Comparison of ENCODE assay signal across 10 cellular contexts in genomic region chr3:114756506-114757279, GRCh38.
DNase-seq lines count a peak whose midpoint lies in the region; ATAC-seq and TF ChIP-seq lines count a peak whose summit lies in the region.
"Had no signal": no experiment of that assay in that cellular context is flagged by ENCODE, and none has a peak within 500 bp of the region (broad histone marks: within the 10 kb centered on the region; RNA-seq: fewer than 3 reads in every experiment).

No MANE protein-coding gene starts in this region.

- no peak for TF ChIP-seq CTCF in mucosa of descending colon (IDR thresholded peaks at IDR 0.05)

- ATAC-seq in GM21619 (IDR thresholded peaks at IDR 0.05; ENCODE audit: unreplicated experiment) (peak; percentile 79), mucosa of descending colon (peak; percentile 37), HG03097 (IDR thresholded peaks at IDR 0.05; ENCODE audit: low FRiP score, unreplicated experiment) (no peak)

- no peaks in the 10 kb centered on the region for H3K4me1 ChIP-seq in mucosa of descending colon (ENCODE audit: low read depth)

- no peaks in the 10 kb centered on the region for H3K4me1 Mint-ChIP-seq in activated naive CD4-positive, alpha-beta T cell treated with anti-CD3 and anti-CD28 coated beads, Interleukin-2, amount 10 ng/mL, durations not matched to agents 7 days and 5 days

- CTCF ChIA-PET in activated naive CD4-positive, alpha-beta T cell treated with anti-CD3 and anti-CD28 coated beads, Interleukin-2, amount 10 ng/mL, durations not matched to agents 7 days and 5 days (lab: Charles Lee) = no interaction called here

- no peaks in the 10 kb centered on the region for H3K9me3 ChIP-seq in mucosa of descending colon
- H3K9me3 ChIP-seq: upper lobe of left lung had no signal

- no peak overlapping the region for H3K4me3 Mint-ChIP-seq in activated naive CD4-positive, alpha-beta T cell treated with anti-CD3 and anti-CD28 coated beads, Interleukin-2, amount 10 ng/mL, durations not matched to agents 7 days and 5 days
- H3K4me3 Mint-ChIP-seq: neural crest cell had no signal

- H3K27ac Mint-ChIP-seq in activated naive CD4-positive, alpha-beta T cell treated with anti-CD3 and anti-CD28 coated beads, Interleukin-2, amount 10 ng/mL, durations not matched to agents 7 days and 5 days = no peak overlapping the region

- no peaks in the 10 kb centered on the region for H3K36me3 Mint-ChIP-seq in activated naive CD4-positive, alpha-beta T cell treated with anti-CD3 and anti-CD28 coated beads, Interleukin-2, amount 10 ng/mL, durations not matched to agents 7 days and 5 days

- H3K36me3 ChIP-seq in mucosa of descending colon (ENCODE audit: low read depth) = no peaks in the 10 kb centered on the region
- H3K36me3 ChIP-seq: upper lobe of left lung had no signal

- intact Hi-C loops in mucosa of descending colon (cut with DNase I, micrococcal nuclease) = no loop called here

- no peak overlapping the region for H3K4me3 ChIP-seq in mucosa of descending colon

- H3K27me3 Mint-ChIP-seq in activated naive CD4-positive, alpha-beta T cell treated with anti-CD3 and anti-CD28 coated beads, Interleukin-2, amount 10 ng/mL, durations not matched to agents 7 days and 5 days = no peaks in the 10 kb centered on the region

- H3K9me3 Mint-ChIP-seq in activated naive CD4-positive, alpha-beta T cell treated with anti-CD3 and anti-CD28 coated beads, Interleukin-2, amount 10 ng/mL, durations not matched to agents 7 days and 5 days = no peaks in the 10 kb centered on the region
- H3K9me3 Mint-ChIP-seq: neural crest cell had no signal

- peak; percentile 67 for DNase-seq in GM04504 (ENCODE audit: low read depth)
- peak; percentile 90 for DNase-seq in LHCN-M2 (ENCODE audit: low read depth)
- no peak for DNase-seq in mucosa of descending colon
- DNase-seq in NOMO-1 (lab: John Stamatoyannopoulos, UW; ENCODE audit: unreplicated experiment in 2 of 2) = no peak
- no peak for DNase-seq in activated naive CD4-positive, alpha-beta T cell treated with anti-CD3 and anti-CD28 coated beads, Interleukin-2, amount 10 ng/mL, durations not matched to agents 7 days and 5 days
- DNase-seq in D341Med (ENCODE audit: low spot score) = no peak
- DNase-seq: upper lobe of left lung had no signal

Comparison
In these comparisons a context has a peak if more than half of its experiments do, and no peak if none do; other contexts are left out.
1. DNase-seq: peak in GM04504 (single experiment) and LHCN-M2 (single experiment); none in mucosa of descending colon (0 of 3), NOMO-1 (0 of 2), activated naive CD4-positive, alpha-beta T cell treated with anti-CD3 and anti-CD28 coated beads, Interleukin-2, amount 10 ng/mL, durations not matched to agents 7 days and 5 days (single experiment) and D341Med (single experiment).